Comparison of ENCODE assay signal across 2 cellular contexts in the genomic region with DNA sequence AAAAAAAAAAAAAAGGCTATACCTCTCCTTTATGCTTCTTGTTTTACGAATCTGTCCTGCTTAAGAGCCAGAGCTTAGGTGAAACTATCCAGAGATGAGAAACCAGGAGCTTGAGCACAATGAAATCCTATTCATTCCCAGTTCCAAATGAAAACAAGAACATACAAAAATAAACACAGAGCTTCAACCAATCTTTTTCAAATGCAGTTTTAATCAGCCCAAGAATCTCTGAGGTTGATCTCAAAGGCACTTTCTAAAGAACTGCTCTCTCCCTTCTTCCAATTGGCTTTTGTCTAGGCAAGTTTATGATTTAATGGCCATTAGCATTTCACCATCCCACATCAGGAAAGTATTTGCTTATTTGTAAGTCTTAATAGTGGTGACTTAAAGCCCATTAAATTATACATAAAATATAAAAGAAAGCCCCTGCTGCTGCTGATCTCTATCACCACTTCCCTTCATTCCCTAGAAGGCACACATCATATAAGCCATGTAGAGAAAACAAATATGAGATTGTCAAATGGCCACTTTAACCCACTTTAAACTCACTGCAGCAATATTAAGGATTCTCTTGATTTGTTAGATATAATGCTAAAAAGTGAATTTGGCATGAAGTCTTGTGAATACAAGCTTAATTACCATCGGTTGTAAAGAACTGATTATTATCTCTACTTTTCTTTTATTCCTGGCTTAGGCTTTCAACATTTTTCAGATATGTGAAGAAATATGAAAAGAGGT.
TF ChIP-seq lines count a peak whose summit lies in the region.

No MANE protein-coding gene starts in this region.

TF ChIP-seq in IMR-90, 13 proteins besides CTCF, POLR2A, EP300 and RAD21 (continued from another document):
- TF ChIP-seq FOS (IDR thresholded peaks at IDR 0.05; ENCODE audit: low read depth, low read length) (no peak), RFX5 (IDR thresholded peaks at IDR 0.05; ENCODE audit: low read depth, low read length) (no peak), MAZ (IDR thresholded peaks at IDR 0.05; ENCODE audit: borderline replicate concordance, low read depth, low read length) (no peak), BHLHE40 (IDR thresholded peaks at IDR 0.05; ENCODE audit: low read depth, low read length) (no peak)
- TF ChIP-seq, protein P1, sequence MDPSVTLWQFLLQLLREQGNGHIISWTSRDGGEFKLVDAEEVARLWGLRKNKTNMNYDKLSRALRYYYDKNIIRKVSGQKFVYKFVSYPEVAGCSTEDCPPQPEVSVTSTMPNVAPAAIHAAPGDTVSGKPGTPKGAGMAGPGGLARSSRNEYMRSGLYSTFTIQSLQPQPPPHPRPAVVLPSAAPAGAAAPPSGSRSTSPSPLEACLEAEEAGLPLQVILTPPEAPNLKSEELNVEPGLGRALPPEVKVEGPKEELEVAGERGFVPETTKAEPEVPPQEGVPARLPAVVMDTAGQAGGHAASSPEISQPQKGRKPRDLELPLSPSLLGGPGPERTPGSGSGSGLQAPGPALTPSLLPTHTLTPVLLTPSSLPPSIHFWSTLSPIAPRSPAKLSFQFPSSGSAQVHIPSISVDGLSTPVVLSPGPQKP (IDR thresholded peaks at IDR 0.05; ENCODE audit: borderline replicate concordance, low read depth, low read length) = no peak

TF ChIP-seq in SK-N-SH treated with all-trans-retinoic acid at 6 μM for 48 hours, 23 proteins besides CTCF, POLR2A, EP300 and RAD21 (continued from another document):
- TF ChIP-seq, protein P2, sequence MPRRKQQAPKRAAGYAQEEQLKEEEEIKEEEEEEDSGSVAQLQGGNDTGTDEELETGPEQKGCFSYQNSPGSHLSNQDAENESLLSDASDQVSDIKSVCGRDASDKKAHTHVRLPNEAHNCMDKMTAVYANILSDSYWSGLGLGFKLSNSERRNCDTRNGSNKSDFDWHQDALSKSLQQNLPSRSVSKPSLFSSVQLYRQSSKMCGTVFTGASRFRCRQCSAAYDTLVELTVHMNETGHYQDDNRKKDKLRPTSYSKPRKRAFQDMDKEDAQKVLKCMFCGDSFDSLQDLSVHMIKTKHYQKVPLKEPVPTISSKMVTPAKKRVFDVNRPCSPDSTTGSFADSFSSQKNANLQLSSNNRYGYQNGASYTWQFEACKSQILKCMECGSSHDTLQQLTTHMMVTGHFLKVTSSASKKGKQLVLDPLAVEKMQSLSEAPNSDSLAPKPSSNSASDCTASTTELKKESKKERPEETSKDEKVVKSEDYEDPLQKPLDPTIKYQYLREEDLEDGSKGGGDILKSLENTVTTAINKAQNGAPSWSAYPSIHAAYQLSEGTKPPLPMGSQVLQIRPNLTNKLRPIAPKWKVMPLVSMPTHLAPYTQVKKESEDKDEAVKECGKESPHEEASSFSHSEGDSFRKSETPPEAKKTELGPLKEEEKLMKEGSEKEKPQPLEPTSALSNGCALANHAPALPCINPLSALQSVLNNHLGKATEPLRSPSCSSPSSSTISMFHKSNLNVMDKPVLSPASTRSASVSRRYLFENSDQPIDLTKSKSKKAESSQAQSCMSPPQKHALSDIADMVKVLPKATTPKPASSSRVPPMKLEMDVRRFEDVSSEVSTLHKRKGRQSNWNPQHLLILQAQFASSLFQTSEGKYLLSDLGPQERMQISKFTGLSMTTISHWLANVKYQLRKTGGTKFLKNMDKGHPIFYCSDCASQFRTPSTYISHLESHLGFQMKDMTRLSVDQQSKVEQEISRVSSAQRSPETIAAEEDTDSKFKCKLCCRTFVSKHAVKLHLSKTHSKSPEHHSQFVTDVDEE (CRISPR knock-in tag; IDR thresholded peaks at IDR 0.05) = no peak
- TF ChIP-seq ZC3H10 (CRISPR knock-in tag; IDR thresholded peaks at IDR 0.05) = no peak
- TF ChIP-seq RARB (CRISPR knock-in tag; IDR thresholded peaks at IDR 0.05) = no peak
- no peak for TF ChIP-seq ARNTL (CRISPR knock-in tag; IDR thresholded peaks at IDR 0.05; ENCODE audit: borderline replicate concordance, low read depth)
- peak; percentile 14; the same call in 1 of the 2 replicates for TF ChIP-seq TCF4 (CRISPR knock-in tag; IDR thresholded peaks at IDR 0.05; ENCODE audit: borderline replicate concordance)
- no peak for TF ChIP-seq ZNF70 (CRISPR knock-in tag; IDR thresholded peaks at IDR 0.05)
- TF ChIP-seq, protein P3, sequence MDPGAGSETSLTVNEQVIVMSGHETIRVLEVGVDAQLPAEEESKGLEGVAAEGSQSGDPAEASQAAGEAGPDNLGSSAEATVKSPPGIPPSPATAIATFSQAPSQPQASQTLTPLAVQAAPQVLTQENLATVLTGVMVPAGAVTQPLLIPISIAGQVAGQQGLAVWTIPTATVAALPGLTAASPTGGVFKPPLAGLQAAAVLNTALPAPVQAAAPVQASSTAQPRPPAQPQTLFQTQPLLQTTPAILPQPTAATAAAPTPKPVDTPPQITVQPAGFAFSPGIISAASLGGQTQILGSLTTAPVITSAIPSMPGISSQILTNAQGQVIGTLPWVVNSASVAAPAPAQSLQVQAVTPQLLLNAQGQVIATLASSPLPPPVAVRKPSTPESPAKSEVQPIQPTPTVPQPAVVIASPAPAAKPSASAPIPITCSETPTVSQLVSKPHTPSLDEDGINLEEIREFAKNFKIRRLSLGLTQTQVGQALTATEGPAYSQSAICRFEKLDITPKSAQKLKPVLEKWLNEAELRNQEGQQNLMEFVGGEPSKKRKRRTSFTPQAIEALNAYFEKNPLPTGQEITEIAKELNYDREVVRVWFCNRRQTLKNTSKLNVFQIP (CRISPR knock-in tag; IDR thresholded peaks at IDR 0.05; ENCODE audit: borderline replicate concordance, low read depth) = no peak
- no peak for TF ChIP-seq TOX (CRISPR knock-in tag; IDR thresholded peaks at IDR 0.05; ENCODE audit: borderline replicate concordance)
- TF ChIP-seq ZNF8 (CRISPR knock-in tag; IDR thresholded peaks at IDR 0.05) = no peak
- TF ChIP-seq ISL1 (CRISPR knock-in tag; IDR thresholded peaks at IDR 0.05) = peak; percentile 41
- TF ChIP-seq, protein P4, sequence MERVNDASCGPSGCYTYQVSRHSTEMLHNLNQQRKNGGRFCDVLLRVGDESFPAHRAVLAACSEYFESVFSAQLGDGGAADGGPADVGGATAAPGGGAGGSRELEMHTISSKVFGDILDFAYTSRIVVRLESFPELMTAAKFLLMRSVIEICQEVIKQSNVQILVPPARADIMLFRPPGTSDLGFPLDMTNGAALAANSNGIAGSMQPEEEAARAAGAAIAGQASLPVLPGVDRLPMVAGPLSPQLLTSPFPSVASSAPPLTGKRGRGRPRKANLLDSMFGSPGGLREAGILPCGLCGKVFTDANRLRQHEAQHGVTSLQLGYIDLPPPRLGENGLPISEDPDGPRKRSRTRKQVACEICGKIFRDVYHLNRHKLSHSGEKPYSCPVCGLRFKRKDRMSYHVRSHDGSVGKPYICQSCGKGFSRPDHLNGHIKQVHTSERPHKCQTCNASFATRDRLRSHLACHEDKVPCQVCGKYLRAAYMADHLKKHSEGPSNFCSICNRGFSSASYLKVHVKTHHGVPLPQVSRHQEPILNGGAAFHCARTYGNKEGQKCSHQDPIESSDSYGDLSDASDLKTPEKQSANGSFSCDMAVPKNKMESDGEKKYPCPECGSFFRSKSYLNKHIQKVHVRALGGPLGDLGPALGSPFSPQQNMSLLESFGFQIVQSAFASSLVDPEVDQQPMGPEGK (CRISPR knock-in tag; IDR thresholded peaks at IDR 0.05; ENCODE audit: borderline replicate concordance) = no peak
- TF ChIP-seq SNAI2 (CRISPR knock-in tag; IDR thresholded peaks at IDR 0.05) = no peak
- no peak for TF ChIP-seq ESRRG (CRISPR knock-in tag; IDR thresholded peaks at IDR 0.05)
TF ChIP-seq in SK-N-SH treated with all-trans-retinoic acid at 6 μM for 48 hours: peak in this region for 2.
